Comparison of ENCODE assay signal across 29 cellular contexts in genomic region chr1:238346340-238346739, GRCh38.
"Had no signal": no experiment of that assay in that cellular context is flagged by ENCODE, and none has a peak within 500 bp of the region (broad histone marks: within the 10 kb centered on the region; RNA-seq: fewer than 3 reads in every experiment).

No MANE protein-coding gene starts in this region.

- H3K4me3 ChIP-seq: left lung, lower lobe of right lung, pancreas, prostate gland, sigmoid colon, smooth muscle cell, transverse colon, upper lobe of right lung, uterus had no signal

- H3K27me3 ChIP-seq: left lung, pancreas, sigmoid colon, transverse colon, upper lobe of right lung, uterus had no signal

- H3K36me3 ChIP-seq: left lung, lower lobe of right lung, pancreas, prostate gland, sigmoid colon, transverse colon, upper lobe of right lung, uterus had no signal

- H3K4me1 ChIP-seq: left lung, lower lobe of right lung, prostate gland, sigmoid colon, transverse colon, upper lobe of right lung, uterus had no signal

- H3K9me3 ChIP-seq: left lung, lower lobe of right lung, pancreas, prostate gland, sigmoid colon, transverse colon, upper lobe of right lung, uterus had no signal

- DNase-seq: hypothalamus; immature natural killer cell; kidney; left colon; left lung; lower lobe of right lung; mammary epithelial cell; mesenchymal stem cell; naive thymus-derived CD8-positive, alpha-beta T cell; nucleus accumbens; posterior cingulate gyrus; retina; right cardiac atrium; sigmoid colon; stimulated activated CD4-positive, alpha-beta T cell treated with anti-CD3 and anti-CD28 coated beads, Interleukin-1b, Interleukin-23, amount 100 ng/mL, for 48 hours; stimulated activated CD4-positive, alpha-beta T cell treated with anti-CD3 and anti-CD28 coated beads, Interleukin-2, amount 100 ng/mL, for 48 hours; stimulated activated CD4-positive, alpha-beta T cell treated with anti-CD3 and anti-CD28 coated beads, Interleukin-4, amount 100 ng/mL, for 4 hours; stimulated activated CD8-positive, alpha-beta memory T cell treated with anti-CD3 and anti-CD28 coated beads, Interleukin-4, amount 100 ng/mL, for 48 hours; stimulated activated naive CD4-positive, alpha-beta T cell treated with Interleukin-2 at 50 U/mL for 16 hours; stimulated activated naive CD8-positive, alpha-beta T cell treated with anti-CD3 and anti-CD28 coated beads, Interleukin-15, amount 100 ng/mL, for 72 hours; substantia nigra; transverse colon; upper lobe of right lung; uterus had no signal

- H3K27ac ChIP-seq: left lung, lower lobe of right lung, pancreas, prostate gland, sigmoid colon, transverse colon, upper lobe of right lung, uterus had no signal

- ATAC-seq: left colon; left lung; lower lobe of right lung; naive thymus-derived CD8-positive, alpha-beta T cell; right cardiac atrium; stimulated activated memory B cell treated with anti-CD40 and anti-IgM and Interleukin-4, amounts not matched to agents 10 μg/mL and 1 μg/mL and 100 μg/mL, for 72 hours; stimulated activated naive CD8-positive, alpha-beta T cell treated with anti-CD3 and anti-CD28 coated beads, Interleukin-15, amount 100 ng/mL, for 72 hours; upper lobe of right lung had no signal

- H3K4me2 ChIP-seq: smooth muscle cell had no signal

- FAIRE-seq: islet of Langerhans, pancreas had no signal
